2 cellular contexts compared by ENCODE assay signal in genomic region chr11:60607483-60607882, GRCh38.
TF ChIP-seq lines count a peak whose summit lies in the region.

No MANE protein-coding gene starts in this region.

TF ChIP-seq in GM12878, 131 proteins besides CTCF, POLR2A, EP300 and RAD21 (continued from another document):
- TF ChIP-seq USF1 (IDR thresholded peaks at IDR 0.05; ENCODE audit: borderline replicate concordance, extremely low read length, insufficient read depth, low read depth, low read length) = no peak
- TF ChIP-seq ZBTB4 (CRISPR knock-in tag; IDR thresholded peaks at IDR 0.05) = no peak
- no peak for TF ChIP-seq NFIC (IDR thresholded peaks at IDR 0.05; ENCODE audit: low read depth, low read length)
- TF ChIP-seq ZNF217 (IDR thresholded peaks at IDR 0.05) = no peak
- no peak for TF ChIP-seq MTA3 (IDR thresholded peaks at IDR 0.05; ENCODE audit: borderline replicate concordance, low read length)
- no peak for TF ChIP-seq CHD2 (IDR thresholded peaks at IDR 0.05; ENCODE audit: borderline replicate concordance, low read depth, low read length)
- TF ChIP-seq NR2F1 (conservative IDR thresholded peaks at IDR 0.05) = no peak
- no peak for TF ChIP-seq E2F4 (IDR thresholded peaks at IDR 0.05; ENCODE audit: low read depth, low read length)
- TF ChIP-seq BCL3 (IDR thresholded peaks at IDR 0.05; ENCODE audit: borderline replicate concordance, insufficient read depth, low read depth, low read length, poor library complexity, severe bottlenecking) = no peak
- TF ChIP-seq USF2 (IDR thresholded peaks at IDR 0.05; ENCODE audit: borderline replicate concordance, low read depth, low read length) = no peak
- TF ChIP-seq SMAD1 (IDR thresholded peaks at IDR 0.05; ENCODE audit: low read depth, partially characterized antibody) = no peak
- TF ChIP-seq ZNF384 (IDR thresholded peaks at IDR 0.05; ENCODE audit: borderline replicate concordance, low read depth, low read length) = no peak
- no peak for TF ChIP-seq MAX (IDR thresholded peaks at IDR 0.05; ENCODE audit: low read depth, low read length)
- TF ChIP-seq NBN (IDR thresholded peaks at IDR 0.05) = no peak
- no peak for TF ChIP-seq STAT1 (conservative IDR thresholded peaks at IDR 0.05)

TF ChIP-seq in WTC11, 78 proteins besides CTCF, POLR2A, EP300 and RAD21 (continued from another document):
- TF ChIP-seq SMAD3 (CRISPR knock-in tag; IDR thresholded peaks at IDR 0.05; ENCODE audit: borderline replicate concordance) (no peak), ZNF532 (CRISPR knock-in tag; IDR thresholded peaks at IDR 0.05; ENCODE audit: borderline replicate concordance) (no peak), PREB (CRISPR knock-in tag; IDR thresholded peaks at IDR 0.05; ENCODE audit: borderline replicate concordance) (no peak), ZNF423 (CRISPR knock-in tag; IDR thresholded peaks at IDR 0.05) (no peak), OVOL2 (CRISPR knock-in tag; IDR thresholded peaks at IDR 0.05; ENCODE audit: borderline replicate concordance) (no peak)
